15 cellular contexts compared by ENCODE assay signal in the genomic region with DNA sequence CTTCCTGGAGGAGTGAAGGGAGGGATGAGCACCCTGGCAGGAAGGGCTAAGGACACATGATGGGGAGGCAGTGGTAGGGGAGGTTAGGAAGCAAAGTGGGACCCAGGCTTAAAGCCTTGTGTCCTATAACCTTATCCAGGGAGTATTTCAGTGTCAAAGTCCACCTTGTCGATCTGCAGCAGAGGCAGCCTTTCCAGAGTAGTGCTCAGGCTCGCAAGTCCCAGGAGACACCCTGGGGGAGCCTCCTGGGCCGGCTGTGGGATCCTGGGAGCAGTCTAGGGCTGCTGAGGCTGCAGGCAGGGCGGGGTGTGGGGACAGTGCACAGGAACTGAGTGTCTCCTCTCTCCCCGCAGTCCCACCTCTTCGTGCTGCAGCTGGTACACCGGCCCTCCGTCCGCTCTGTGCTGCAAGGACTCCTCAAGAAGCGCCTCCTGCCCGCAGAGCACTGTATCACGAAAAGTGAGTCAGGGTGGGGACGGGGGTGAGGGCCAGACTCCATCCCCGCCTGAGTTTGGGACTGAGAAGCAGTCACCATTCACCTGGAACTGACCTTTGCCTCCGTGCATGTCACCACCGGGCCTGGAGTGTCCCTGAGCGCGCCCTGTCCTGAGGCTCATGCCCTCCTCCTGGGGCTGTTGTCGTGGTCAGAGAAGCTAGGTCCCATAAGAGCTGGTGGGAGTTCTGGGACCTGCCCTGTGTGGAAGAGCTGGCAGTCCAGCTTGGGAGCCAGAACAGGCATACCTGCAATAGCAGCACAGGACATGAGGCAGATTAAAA.
"Had no signal": no experiment of that assay in that cellular context is flagged by ENCODE, and none has a peak within 500 bp of the region (broad histone marks: within the 10 kb centered on the region; RNA-seq: fewer than 3 reads in every experiment).

No MANE protein-coding gene starts in this region.

- ATAC-seq: activated CD4-positive, CD25-positive, alpha-beta regulatory T cell treated with anti-CD3 and anti-CD28 coated beads, Interleukin-2, amount 50 U/mL, for 24 hours; activated naive CD8-positive, alpha-beta T cell treated with anti-CD3 and anti-CD28 coated beads, Interleukin-2, amount 50 U/mL, for 24 hours; right cardiac atrium; SK-N-SH treated with all-trans-retinoic acid at 6 μM for 48 hours; upper lobe of right lung had no signal

- H3K4me1 ChIP-seq: upper lobe of right lung had no signal

- H3K4me3 Mint-ChIP-seq: activated naive CD8-positive, alpha-beta T cell treated with anti-CD3 and anti-CD28 coated beads, Interleukin-2, amount 50 U/mL, for 24 hours had no signal

- H3K9me3 ChIP-seq: ascending aorta, suprapubic skin, upper lobe of right lung had no signal

- H3K4me3 ChIP-seq: ascending aorta, cardiac muscle cell, smooth muscle cell, suprapubic skin, upper lobe of right lung had no signal

- H3K9me3 Mint-ChIP-seq: activated naive CD8-positive, alpha-beta T cell treated with anti-CD3 and anti-CD28 coated beads, Interleukin-2, amount 50 U/mL, for 24 hours had no signal

- H3K27ac Mint-ChIP-seq: activated naive CD8-positive, alpha-beta T cell treated with anti-CD3 and anti-CD28 coated beads, Interleukin-2, amount 50 U/mL, for 24 hours had no signal

- H3K27me3 ChIP-seq: ascending aorta, cardiac muscle cell, suprapubic skin, upper lobe of right lung had no signal

- DNase-seq: activated CD4-positive, alpha-beta T cell treated with anti-CD3 and anti-CD28 coated beads, Interleukin-2, amount 50 U/mL, for 4 hours; activated CD8-positive, alpha-beta memory T cell treated with anti-CD3 and anti-CD28 coated beads, Interleukin-2, amount 50 U/mL, for 48 hours; activated naive CD4-positive, alpha-beta T cell treated with Interleukin-2 at 50 U/mL for 16 hours; activated naive CD8-positive, alpha-beta T cell treated with anti-CD3 and anti-CD28 coated beads, Interleukin-2, amount 50 U/mL, for 24 hours; effector CD4-positive, alpha-beta T cell; islet precursor cell; stimulated activated naive CD4-positive, alpha-beta T cell; upper lobe of right lung had no signal

- H3K27me3 Mint-ChIP-seq: activated naive CD8-positive, alpha-beta T cell treated with anti-CD3 and anti-CD28 coated beads, Interleukin-2, amount 50 U/mL, for 24 hours had no signal

- H3K27ac ChIP-seq: ascending aorta, cardiac muscle cell, suprapubic skin, upper lobe of right lung had no signal
